2 cellular contexts compared by ENCODE assay signal in the genomic region with DNA sequence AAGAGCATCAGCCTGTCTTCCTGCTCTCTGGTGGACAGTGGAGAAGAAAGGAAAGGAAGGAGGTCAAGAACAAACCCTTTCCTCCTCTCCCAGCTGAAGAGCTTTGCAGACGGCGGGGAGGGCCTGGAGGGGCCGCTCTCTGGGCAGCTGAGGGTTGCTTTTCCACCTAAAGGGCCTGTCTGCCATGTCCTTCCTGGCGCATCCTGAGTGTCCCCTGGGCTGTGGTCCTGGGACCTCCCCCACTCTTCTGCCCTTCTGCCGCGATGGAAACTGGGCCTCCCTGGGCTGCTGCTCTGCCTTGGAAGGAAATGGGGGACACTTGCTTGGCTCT.
TF ChIP-seq lines count a peak whose summit lies in the region.

No MANE protein-coding gene starts in this region.

TF ChIP-seq in liver, 16 proteins besides CTCF, POLR2A, EP300 and RAD21 (continued from another document):
- TF ChIP-seq REST (IDR thresholded peaks at IDR 0.05) (no peak), HNF4A (conservative IDR thresholded peaks at IDR 0.05) (no peak), NR2F2 (IDR thresholded peaks at IDR 0.05) (no peak), GABPA (IDR thresholded peaks at IDR 0.05 in 1 of 2, conservative IDR thresholded peaks at IDR 0.05 in 1 of 2) (no peak), FOXA2 (IDR thresholded peaks at IDR 0.05) (no peak), EGR1 (IDR thresholded peaks at IDR 0.05; ENCODE audit: low read depth in 2 of 2) (no peak), SP1 (IDR thresholded peaks at IDR 0.05) (no peak), FOXA1 (IDR thresholded peaks at IDR 0.05) (no peak), ATF3 (IDR thresholded peaks at IDR 0.05) (no peak), TAF1 (conservative IDR thresholded peaks at IDR 0.05) (no peak), RXRA (IDR thresholded peaks at IDR 0.05) (no peak), HNF4G (IDR thresholded peaks at IDR 0.05) (no peak), YY1 (IDR thresholded peaks at IDR 0.05) (no peak)
- TF ChIP-seq, protein P1, sequence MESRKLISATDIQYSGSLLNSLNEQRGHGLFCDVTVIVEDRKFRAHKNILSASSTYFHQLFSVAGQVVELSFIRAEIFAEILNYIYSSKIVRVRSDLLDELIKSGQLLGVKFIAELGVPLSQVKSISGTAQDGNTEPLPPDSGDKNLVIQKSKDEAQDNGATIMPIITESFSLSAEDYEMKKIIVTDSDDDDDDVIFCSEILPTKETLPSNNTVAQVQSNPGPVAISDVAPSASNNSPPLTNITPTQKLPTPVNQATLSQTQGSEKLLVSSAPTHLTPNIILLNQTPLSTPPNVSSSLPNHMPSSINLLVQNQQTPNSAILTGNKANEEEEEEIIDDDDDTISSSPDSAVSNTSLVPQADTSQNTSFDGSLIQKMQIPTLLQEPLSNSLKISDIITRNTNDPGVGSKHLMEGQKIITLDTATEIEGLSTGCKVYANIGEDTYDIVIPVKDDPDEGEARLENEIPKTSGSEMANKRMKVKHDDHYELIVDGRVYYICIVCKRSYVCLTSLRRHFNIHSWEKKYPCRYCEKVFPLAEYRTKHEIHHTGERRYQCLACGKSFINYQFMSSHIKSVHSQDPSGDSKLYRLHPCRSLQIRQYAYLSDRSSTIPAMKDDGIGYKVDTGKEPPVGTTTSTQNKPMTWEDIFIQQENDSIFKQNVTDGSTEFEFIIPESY (IDR thresholded peaks at IDR 0.05) = no peak

TF ChIP-seq in HepG2, 621 proteins besides CTCF, POLR2A, EP300 and RAD21 (continued from another document):
- TF ChIP-seq ELK4 (CRISPR knock-in tag; IDR thresholded peaks at IDR 0.05; ENCODE audit: borderline replicate concordance) (no peak), YEATS2 (CRISPR knock-in tag; IDR thresholded peaks at IDR 0.05; ENCODE audit: borderline replicate concordance) (no peak), ZNF383 (CRISPR knock-in tag; IDR thresholded peaks at IDR 0.05; ENCODE audit: borderline replicate concordance) (no peak), SMYD3 (CRISPR knock-in tag; IDR thresholded peaks at IDR 0.05) (no peak), ZNF232 (CRISPR knock-in tag; IDR thresholded peaks at IDR 0.05; ENCODE audit: borderline replicate concordance) (no peak), ZNF615 (CRISPR knock-in tag; IDR thresholded peaks at IDR 0.05; ENCODE audit: borderline replicate concordance) (no peak), SP5 (CRISPR knock-in tag; IDR thresholded peaks at IDR 0.05; ENCODE audit: borderline replicate concordance, low read depth) (no peak)
- TF ChIP-seq, protein P2, sequence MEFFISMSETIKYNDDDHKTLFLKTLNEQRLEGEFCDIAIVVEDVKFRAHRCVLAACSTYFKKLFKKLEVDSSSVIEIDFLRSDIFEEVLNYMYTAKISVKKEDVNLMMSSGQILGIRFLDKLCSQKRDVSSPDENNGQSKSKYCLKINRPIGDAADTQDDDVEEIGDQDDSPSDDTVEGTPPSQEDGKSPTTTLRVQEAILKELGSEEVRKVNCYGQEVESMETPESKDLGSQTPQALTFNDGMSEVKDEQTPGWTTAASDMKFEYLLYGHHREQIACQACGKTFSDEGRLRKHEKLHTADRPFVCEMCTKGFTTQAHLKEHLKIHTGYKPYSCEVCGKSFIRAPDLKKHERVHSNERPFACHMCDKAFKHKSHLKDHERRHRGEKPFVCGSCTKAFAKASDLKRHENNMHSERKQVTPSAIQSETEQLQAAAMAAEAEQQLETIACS (CRISPR knock-in tag; IDR thresholded peaks at IDR 0.05) = no peak
